ENCODE assay signal across 21 cellular contexts in genomic region chr9:7560669-7561305, GRCh38.
A peak's percentile ranks its signal among the peaks of the same experiment; 100 is the strongest.
DNase-seq lines count a peak whose midpoint lies in the region; ATAC-seq and TF ChIP-seq lines count a peak whose summit lies in the region.
"Had no signal": no experiment of that assay in that cellular context is flagged by ENCODE, and none has a peak within 500 bp of the region (broad histone marks: within the 10 kb centered on the region; RNA-seq: fewer than 3 reads in every experiment).

No MANE protein-coding gene starts in this region.

- no peaks in the 10 kb centered on the region for H3K9me3 ChIP-seq in neural progenitor cell (ENCODE audit: low read depth)
- H3K9me3 ChIP-seq: A549; BLaER1 treated with 17β-estradiol and CSF1 and Interleukin-3, amounts not matched to agents 10 nM and 100 nM; thoracic aorta had no signal

- no peaks in the 10 kb centered on the region for H3K27me3 Mint-ChIP-seq in neural progenitor cell (ENCODE audit: insufficient read depth, low read depth)

- no peaks in the 10 kb centered on the region for H3K9me3 Mint-ChIP-seq in neural progenitor cell
- H3K9me3 Mint-ChIP-seq: activated naive CD8-positive, alpha-beta T cell treated with anti-CD3 and anti-CD28 coated beads, Interleukin-2, amount 10 ng/mL, durations not matched to agents 7 days and 5 days; mesothelial cell of epicardium; natural killer cell treated with Interleukin-12 subunit alpha and Interleukin-12 subunit beta and Interleukin-15 and Interleukin-18, amount 100 ng/mL, for 72 hours had no signal

- H3K27me3 ChIP-seq in neural progenitor cell = no peaks in the 10 kb centered on the region
- H3K27me3 ChIP-seq: BLaER1 treated with 17β-estradiol and CSF1 and Interleukin-3, amounts not matched to agents 10 nM and 100 nM had no signal

- H3K4me2 ChIP-seq in neural progenitor cell = peak overlapping the region; percentile 54
- H3K4me2 ChIP-seq: A549; BLaER1 treated with 17β-estradiol and CSF1 and Interleukin-3, amounts not matched to agents 10 nM and 100 nM had no signal

- H2AFZ ChIP-seq in neural progenitor cell (replicated peaks) = peak overlapping the region; percentile 46

- peak overlapping the region; percentile 20 for H3K27ac Mint-ChIP-seq in neural progenitor cell
- H3K27ac Mint-ChIP-seq: activated CD4-positive, alpha-beta T cell treated with anti-CD3 and anti-CD28 coated beads for 36 hours; activated naive CD8-positive, alpha-beta T cell treated with anti-CD3 and anti-CD28 coated beads, Interleukin-2, amount 10 ng/mL, durations not matched to agents 7 days and 5 days; mesothelial cell of epicardium; natural killer cell treated with Interleukin-12 subunit alpha and Interleukin-12 subunit beta and Interleukin-15 and Interleukin-18, amount 100 ng/mL, for 72 hours had no signal

- no peaks in the 10 kb centered on the region for H3K79me2 ChIP-seq in neural progenitor cell (ENCODE audit: low read depth)

- no peak overlapping the region for H3K9ac ChIP-seq in neural progenitor cell
- H3K9ac ChIP-seq: BLaER1 treated with 17β-estradiol and CSF1 and Interleukin-3, amounts not matched to agents 10 nM and 100 nM had no signal

- H3K36me3 Mint-ChIP-seq in neural progenitor cell = no peaks in the 10 kb centered on the region
- H3K36me3 Mint-ChIP-seq: activated naive CD8-positive, alpha-beta T cell treated with anti-CD3 and anti-CD28 coated beads, Interleukin-2, amount 10 ng/mL, durations not matched to agents 7 days and 5 days; mesothelial cell of epicardium; natural killer cell treated with Interleukin-12 subunit alpha and Interleukin-12 subunit beta and Interleukin-15 and Interleukin-18, amount 100 ng/mL, for 72 hours had no signal

- H3K36me3 ChIP-seq in neural progenitor cell = no peaks in the 10 kb centered on the region
- H3K36me3 ChIP-seq: BLaER1 treated with 17β-estradiol and CSF1 and Interleukin-3, amounts not matched to agents 10 nM and 100 nM; thoracic aorta had no signal

- no peak overlapping the region for H3K4me3 Mint-ChIP-seq in neural progenitor cell
- H3K4me3 Mint-ChIP-seq: activated CD4-positive, alpha-beta T cell treated with anti-CD3 and anti-CD28 coated beads for 36 hours; activated naive CD8-positive, alpha-beta T cell treated with anti-CD3 and anti-CD28 coated beads, Interleukin-2, amount 10 ng/mL, durations not matched to agents 7 days and 5 days; mesothelial cell of epicardium; natural killer cell treated with Interleukin-12 subunit alpha and Interleukin-12 subunit beta and Interleukin-15 and Interleukin-18, amount 100 ng/mL, for 72 hours had no signal

- no peak for ATAC-seq in HG02884 (IDR thresholded peaks at IDR 0.05; ENCODE audit: unreplicated experiment)
- ATAC-seq: A549; activated CD4-positive, alpha-beta T cell treated with anti-CD3 and anti-CD28 coated beads for 36 hours; HepG2; natural killer cell treated with Interleukin-12 subunit alpha and Interleukin-12 subunit beta and Interleukin-15 and Interleukin-18, amount 100 ng/mL, for 72 hours had no signal

- TF ChIP-seq CTCF in neural progenitor cell (IDR thresholded peaks at IDR 0.05) = no peak

- no peaks in the 10 kb centered on the region for H4K20me1 ChIP-seq in neural progenitor cell (ENCODE audit: low read depth)
- H4K20me1 ChIP-seq: BLaER1 treated with 17β-estradiol and CSF1 and Interleukin-3, amounts not matched to agents 10 nM and 100 nM had no signal

- peaks cover 15% of the 10 kb centered on the region for H3K4me1 ChIP-seq in neural progenitor cell
- H3K4me1 ChIP-seq: A549; BLaER1 treated with 17β-estradiol and CSF1 and Interleukin-3, amounts not matched to agents 10 nM and 100 nM had no signal

- no peak overlapping the region for H3K4me3 ChIP-seq in neural progenitor cell
- H3K4me3 ChIP-seq: A549; BLaER1 treated with 17β-estradiol and CSF1 and Interleukin-3, amounts not matched to agents 10 nM and 100 nM; thoracic aorta had no signal

- H3F3A ChIP-seq in neural progenitor cell (ENCODE audit: low read depth) = no peaks in the 10 kb centered on the region

- no peak overlapping the region for H3K27ac ChIP-seq in neural progenitor cell
- H3K27ac ChIP-seq: A549; BLaER1 treated with 17β-estradiol and CSF1 and Interleukin-3, amounts not matched to agents 10 nM and 100 nM; thoracic aorta had no signal

- peak; percentile 29 for DNase-seq in Ammon's horn (ENCODE audit: low spot score)
- peak; percentile 57 for DNase-seq in NCI-H82 treated with DMSO at 0.1 percent for 48 hours (lab: John Stamatoyannopoulos, UW; ENCODE audit: unreplicated experiment)
- peak; percentile 55 for DNase-seq in globus pallidus (ENCODE audit: low spot score)
- peak; percentile 8 for DNase-seq in neural progenitor cell (ENCODE audit: low spot score)
- no peak for DNase-seq in stimulated activated CD4-positive, alpha-beta T cell treated with anti-CD3 and anti-CD28 coated beads, Interleukin-2, amount 100 ng/mL, for 48 hours
- DNase-seq in HPDE6-E6E7 (ENCODE audit: extremely low spot score) = no peak
- DNase-seq in activated CD4-positive, alpha-beta T cell treated with anti-CD3 and anti-CD28 coated beads, Interleukin-2, amount 50 U/mL, for 48 hours = no peak
- DNase-seq: activated CD4-positive, alpha-beta T cell treated with anti-CD3 and anti-CD28 coated beads for 36 hours; activated naive CD8-positive, alpha-beta T cell treated with anti-CD3 and anti-CD28 coated beads, Interleukin-2, amount 10 ng/mL, durations not matched to agents 7 days and 5 days; cortex of kidney; foreskin fibroblast; NCI-H1105; NCI-H2081 treated with DMSO at 0.1 percent for 48 hours; NCI-H510A treated with DMSO at 0.1 percent for 48 hours had no signal

- peaks cover 15% of the 10 kb centered on the region for H3K4me1 Mint-ChIP-seq in neural progenitor cell
- H3K4me1 Mint-ChIP-seq: activated CD4-positive, alpha-beta T cell treated with anti-CD3 and anti-CD28 coated beads for 36 hours had no signal

Comparison
In these comparisons a context has a peak if more than half of its experiments do, and no peak if none do; other contexts are left out.
1. DNase-seq: peak in Ammon's horn (single experiment), NCI-H82 treated with DMSO at 0.1 percent for 48 hours (single experiment), globus pallidus (single experiment) and neural progenitor cell (single experiment); none in stimulated activated CD4-positive, alpha-beta T cell treated with anti-CD3 and anti-CD28 coated beads, Interleukin-2, amount 100 ng/mL, for 48 hours (0 of 2), HPDE6-E6E7 (single experiment) and activated CD4-positive, alpha-beta T cell treated with anti-CD3 and anti-CD28 coated beads, Interleukin-2, amount 50 U/mL, for 48 hours (0 of 2).